Comparison of ENCODE assay signal across 26 cellular contexts in the genomic region with DNA sequence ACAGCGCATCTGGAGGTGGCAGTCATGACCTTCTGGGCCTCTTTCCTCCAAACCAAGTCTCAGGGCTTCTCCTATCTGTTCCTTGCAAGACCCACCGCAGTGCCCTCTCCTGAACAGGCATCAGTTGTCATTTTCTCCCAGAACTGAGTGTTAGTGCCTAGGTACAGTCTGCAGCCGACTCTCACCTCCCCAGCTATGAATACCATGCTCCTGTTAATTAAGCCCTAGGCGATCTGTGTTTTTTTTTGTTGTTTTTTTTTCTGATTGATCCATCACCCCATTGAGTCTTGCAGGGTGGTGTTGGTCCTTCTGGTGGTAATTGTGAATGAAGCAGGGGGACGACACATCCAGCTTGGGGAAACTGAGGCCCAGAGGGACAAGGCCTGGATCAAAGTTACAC. TPM values are rescaled to one million over a fixed set of nuclear protein-coding genes. Genes with fewer than 3 reads are reported as not detected.
DNase-seq lines count a peak whose midpoint lies in the region; ATAC-seq, FAIRE-seq and TF ChIP-seq lines count a peak whose summit lies in the region.
"Had no signal": no experiment of that assay in that cellular context is flagged by ENCODE, and none has a peak within 500 bp of the region (broad histone marks: within the 10 kb centered on the region; RNA-seq: fewer than 3 reads in every experiment).

No MANE protein-coding gene starts in this region.

- H2BK15ac ChIP-seq in H1 (ENCODE audit: low read length) = no peak overlapping the region

- intact Hi-C loops in natural killer cell (cut with micrococcal nuclease) = no loop called here

- no peak overlapping the region for H2BK20ac ChIP-seq in H1 (ENCODE audit: low read length)

- no peak for TF ChIP-seq RAD21 in H1 (IDR thresholded peaks at IDR 0.05 in 1 of 2, conservative IDR thresholded peaks at IDR 0.05 in 1 of 2; ENCODE audit: low read depth in 2 of 2, low read length in 2 of 2)

- H3K79me1 ChIP-seq in H1 (ENCODE audit: low read depth, low read length) = no peaks in the 10 kb centered on the region

- H4K20me1 ChIP-seq in H1 (replicated peaks in 1 of 2; ENCODE audit: control insufficient read depth in 1 of 2, insufficient read depth in 2 of 2, low read length in 2 of 2) = no peaks in the 10 kb centered on the region
- no peaks in the 10 kb centered on the region for H4K20me1 ChIP-seq in neural progenitor cell (ENCODE audit: low read depth)

- H3K9me3 ChIP-seq in SJSA1 (replicated peaks) (no peaks in the 10 kb centered on the region), H1 (ENCODE audit: insufficient read depth in 2 of 2, low read depth in 1 of 2, low read length in 1 of 2) (no peaks in the 10 kb centered on the region), neural progenitor cell (ENCODE audit: low read depth) (no peaks in the 10 kb centered on the region), tibial nerve (no peaks in the 10 kb centered on the region)
- H3K9me3 ChIP-seq: body of pancreas had no signal

- H3K4me1 ChIP-seq in SJSA1 (replicated peaks) = peaks cover 41% of the 10 kb centered on the region
- peaks cover 0 to 9% (median 3%) of the 10 kb centered on the region in 4 experiments; a peak in 4 of 7 replicates for H3K4me1 ChIP-seq in H1 (replicated peaks in 1 of 4; ENCODE audit: control insufficient read depth in 3 of 4, insufficient read depth in 4 of 4, low read length in 3 of 4)
- peaks cover 38% of the 10 kb centered on the region for H3K4me1 ChIP-seq in neural progenitor cell
- H3K4me1 ChIP-seq in tibial nerve = peaks cover 0 to 54% (median 29%) of the 10 kb centered on the region in 4 donors

- H3K36me3 Mint-ChIP-seq in neural progenitor cell = no peaks in the 10 kb centered on the region
- H3K36me3 Mint-ChIP-seq in natural killer cell = no peaks in the 10 kb centered on the region
- H3K36me3 Mint-ChIP-seq: CD4-positive, alpha-beta memory T cell had no signal

- H3K27ac ChIP-seq in SJSA1 (peak overlapping the region; percentile 85), H1 (ENCODE audit: low read depth, low read length) (no peak overlapping the region), neural progenitor cell (no peak overlapping the region), tibial nerve (peak overlapping the region; percentile 63 to 73 (median 66))

- H3K9me3 Mint-ChIP-seq in neural progenitor cell (no peaks in the 10 kb centered on the region), natural killer cell (no peaks in the 10 kb centered on the region)
- H3K9me3 Mint-ChIP-seq: activated B cell treated with CpG ODN at 0.5 μM for 24 hours; CD4-positive, alpha-beta memory T cell; neural crest cell; stimulated activated naive CD8-positive, alpha-beta T cell treated with anti-CD3 and anti-CD28 coated beads, Interleukin-15, Interleukin-2, amounts not matched to agents 100 ng/mL and 50 ng/mL, for 24 hours had no signal

- H4K5ac ChIP-seq in H1 (ENCODE audit: insufficient read length, low read depth, low read length) = no peak overlapping the region

- CTCF ChIA-PET in H1 (lab: Charles Lee; ENCODE audit: partially characterized antibody) = interaction anchor here (1.7 to 8.3 kb wide), 2 partner anchors 15 to 262 kb away, joined by 5 to 60 read pairs; no protein-coding TSS in a partner anchor

- H3K4me3 ChIP-seq in SJSA1 (no peak overlapping the region), H1 (ENCODE audit: extremely low read depth in 1 of 4, insufficient read depth in 2 of 4, low read depth in 3 of 4, low read length in 4 of 4) (no peak overlapping the region), neural progenitor cell (no peak overlapping the region), tibial nerve (no peak overlapping the region)
- H3K4me3 ChIP-seq: body of pancreas had no signal

- 0 out of 2 replicates have a peak overlapping the region, but pooled peaks have one; percentile 24 for H2AK5ac ChIP-seq in H1 (ENCODE audit: low read depth, low read length)

- H3K4me3 Mint-ChIP-seq in neural progenitor cell (no peak overlapping the region), natural killer cell (no peak overlapping the region)
- H3K4me3 Mint-ChIP-seq: activated B cell treated with CpG ODN at 0.5 μM for 24 hours; CD4-positive, alpha-beta memory T cell; H9; neural crest cell; stimulated activated naive CD8-positive, alpha-beta T cell treated with anti-CD3 and anti-CD28 coated beads, Interleukin-15, Interleukin-2, amounts not matched to agents 100 ng/mL and 50 ng/mL, for 24 hours had no signal

- no peak overlapping the region for H2BK120ac ChIP-seq in H1 (replicated peaks; ENCODE audit: low read depth, low read length)

- H2AFZ ChIP-seq in H1 (ENCODE audit: low read length) (no peak overlapping the region), neural progenitor cell (replicated peaks) (no peak overlapping the region)

- H3K4me2 ChIP-seq in H1 (ENCODE audit: insufficient read depth in 1 of 2, low read depth in 2 of 2, low read length in 2 of 2) (no peak overlapping the region), neural progenitor cell (no peak overlapping the region)

- POLR2A ChIA-PET in H1 (lab: Charles Lee; ENCODE audit: partially characterized antibody) = no interaction called here

- H3K79me2 ChIP-seq in H1 (ENCODE audit: control insufficient read depth in 1 of 2, insufficient read depth in 2 of 2, low read length in 2 of 2) = no peaks in the 10 kb centered on the region
- H3K79me2 ChIP-seq in neural progenitor cell (ENCODE audit: low read depth) = no peaks in the 10 kb centered on the region

- H3K27me3 Mint-ChIP-seq in neural progenitor cell (ENCODE audit: insufficient read depth, low read depth) = peaks cover 18% of the 10 kb centered on the region
- peaks cover 6 to 18% of the 10 kb centered on the region in 2 donors for H3K27me3 Mint-ChIP-seq in natural killer cell (ENCODE audit: low read depth in 2 of 2)

- ATAC-seq in natural killer cell = no peak

- no peak overlapping the region for H3K14ac ChIP-seq in H1 (ENCODE audit: insufficient read length)

- no peak for DNase-seq in SJSA1 (ENCODE audit: low read depth in 1 of 2, low spot score in 2 of 2)
- no peak for DNase-seq in H1 (ENCODE audit: low read depth in 1 of 2, low spot score in 2 of 2)
- DNase-seq in neural progenitor cell (ENCODE audit: low spot score) = no peak
- DNase-seq in tibial nerve (ENCODE audit: low spot score in 2 of 2) = no peak
- DNase-seq in Kasumi-1 (lab: John Stamatoyannopoulos, UW) = no peak
- DNase-seq in natural killer cell = no peak
- DNase-seq in activated effector memory CD4-positive, alpha-beta T cell treated with anti-CD3 and anti-CD28 coated beads, Interleukin-2, amount 50 U/mL, for 16 hours = no peak
- DNase-seq: activated B cell treated with CpG ODN at 0.5 μM for 24 hours; activated CD4-positive, alpha-beta T cell treated with anti-CD3 and anti-CD28 coated beads, Interleukin-2, amount 50 U/mL, for 48 hours; activated CD8-positive, alpha-beta memory T cell treated with anti-CD3 and anti-CD28 coated beads, Interleukin-2, amount 50 U/mL, for 48 hours; CD4-positive, alpha-beta memory T cell; H9; KG1; MV-4-11; NCI-H1694 treated with DMSO at 0.1 percent for 48 hours; NCI-H526; RPMI8226; stimulated activated CD4-positive, alpha-beta T cell treated with anti-CD3 and anti-CD28 coated beads, Interleukin-12 subunit alpha, Interleukin-12 subunit beta, amount 100 ng/mL, for 4 hours; stimulated activated CD4-positive, alpha-beta T cell treated with anti-CD3 and anti-CD28 coated beads, Interleukin-4, amount 100 ng/mL, for 4 hours had no signal

- no peak overlapping the region for H3K18ac ChIP-seq in H1 (ENCODE audit: extremely low read depth, low read length)

- H3K4ac ChIP-seq in H1 (replicated peaks; ENCODE audit: insufficient read length, low read depth, low read length) = no peak overlapping the region

- no peaks in the 10 kb centered on the region for H3K27me3 ChIP-seq in SJSA1 (replicated peaks)
- H3K27me3 ChIP-seq in H1 (replicated peaks in 1 of 4; ENCODE audit: control insufficient read depth in 3 of 4, extremely low read depth in 1 of 4, insufficient read depth in 3 of 4, low read length in 3 of 4) = peaks cover 0 to 2% (median under 1%) of the 10 kb centered on the region in 4 experiments; a peak in 2 of 7 replicates
- no peaks in the 10 kb centered on the region for H3K27me3 ChIP-seq in neural progenitor cell
- H3K27me3 ChIP-seq in tibial nerve = no peaks in the 10 kb centered on the region
- H3K27me3 ChIP-seq: body of pancreas had no signal

- peaks cover 61% of the 10 kb centered on the region for H3K4me1 Mint-ChIP-seq in neural progenitor cell
- peaks cover 0 to 9% of the 10 kb centered on the region in 2 donors for H3K4me1 Mint-ChIP-seq in natural killer cell
- H3K4me1 Mint-ChIP-seq: activated B cell treated with CpG ODN at 0.5 μM for 24 hours; CD4-positive, alpha-beta memory T cell had no signal

- FAIRE-seq in H1 (lab: Jason Lieb, UNC) = no peak
- FAIRE-seq: colon, G401.6, urothelium cell line had no signal

- peaks cover 13% of the 10 kb centered on the region for H3F3A ChIP-seq in neural progenitor cell (ENCODE audit: low read depth)

- H2BK5ac ChIP-seq in H1 (ENCODE audit: low read depth, low read length) = no peak overlapping the region

- H3K27ac Mint-ChIP-seq in neural progenitor cell (peak overlapping the region; percentile 54), natural killer cell (no peak overlapping the region)
- H3K27ac Mint-ChIP-seq: activated B cell treated with CpG ODN at 0.5 μM for 24 hours; CD4-positive, alpha-beta memory T cell; H9; stimulated activated naive CD8-positive, alpha-beta T cell treated with anti-CD3 and anti-CD28 coated beads, Interleukin-15, Interleukin-2, amounts not matched to agents 100 ng/mL and 50 ng/mL, for 24 hours had no signal

- H3K36me3 ChIP-seq in SJSA1 (no peaks in the 10 kb centered on the region), H1 (ENCODE audit: control insufficient read depth in 2 of 4, insufficient read depth in 4 of 4, low read length in 3 of 4) (no peaks in the 10 kb centered on the region), neural progenitor cell (no peaks in the 10 kb centered on the region), tibial nerve (no peaks in the 10 kb centered on the region)

- 92% methylated on average over 5 of the region's 5 CpGs; no CpG with 5 or more reads in 1 of the 2 experiments for WGBS in H1 (ENCODE audit: extremely low coverage in 1 of 2, insufficient coverage in 1 of 2, insufficient read length in 1 of 2, insufficient replicate concordance in 2 of 2, low coverage in 1 of 2, low lambda C conversion rate in 2 of 2, missing lambda C conversion rate in 1 of 2), 2 experiments
- 83 to 92% methylated on average over 5 of the region's 5 CpGs for WGBS in tibial nerve, 2 donors

- no peak overlapping the region for H3K9ac ChIP-seq in H1 (replicated peaks in 1 of 4; ENCODE audit: extremely low read depth in 1 of 4, low read depth in 3 of 4, low read length in 3 of 4)
- H3K9ac ChIP-seq in neural progenitor cell = no peak overlapping the region

- no peak overlapping the region for H4K8ac ChIP-seq in H1 (ENCODE audit: extremely low read depth, insufficient read depth, low read length)

- H3K23ac ChIP-seq in H1 (ENCODE audit: insufficient read length) = no peak overlapping the region

- H4K91ac ChIP-seq in H1 (replicated peaks; ENCODE audit: insufficient read length, low read length) = no peak overlapping the region

- no peak for TF ChIP-seq EP300 in H1 (IDR thresholded peaks at IDR 0.05; ENCODE audit: borderline replicate concordance in 1 of 2, low read depth in 2 of 2, low read length in 2 of 2)
- TF ChIP-seq EP300 in tibial nerve (IDR thresholded peaks at IDR 0.05) = no peak

- TF ChIP-seq CTCF in H1 (IDR thresholded peaks at IDR 0.05; ENCODE audit: control extremely low read depth in 1 of 3, insufficient read depth in 1 of 3, low read depth in 1 of 3, low read length in 3 of 3) (no peak), neural progenitor cell (IDR thresholded peaks at IDR 0.05) (no peak), tibial nerve (IDR thresholded peaks at IDR 0.05) (no peak), natural killer cell (IDR thresholded peaks at IDR 0.05) (no peak)

- no peak overlapping the region for H2BK12ac ChIP-seq in H1 (ENCODE audit: low read depth, low read length)

- TF ChIP-seq POLR2A in H1 (IDR thresholded peaks at IDR 0.05; ENCODE audit: control extremely low read depth in 1 of 2, low read depth in 2 of 2, low read length in 2 of 2) (no peak), tibial nerve (IDR thresholded peaks at IDR 0.05) (no peak)

- H3K56ac ChIP-seq in H1 (replicated peaks; ENCODE audit: insufficient read length, low read depth, low read length) = no peak overlapping the region

- H3K23me2 ChIP-seq in H1 (ENCODE audit: low read depth, low read length) = no peaks in the 10 kb centered on the region

RNA-seq across cellular contexts. Expression of a gene that starts 47.5 kb away (rescaled TPM):
- not detected in 2 replicates for total RNA-seq in SJSA1 (2014; rRNA removed; shearing (Covaris generic))
- 0.42 and 1.3 TPM in 2 replicates for total RNA-seq in H1 (2021; fragmentation: NEBNext Ultra II Directional; extraction: Animal tissue kit (Norgen Biotek cat#: 25700))
- polyA plus RNA-seq in H1 (2011; rRNA removed) = 2.4 and 7.1 TPM in 2 replicates
- 2.2 TPM for polyA plus RNA-seq in H1 (2011; cell fraction: cytosol; rRNA removed)
- 5.4 TPM for polyA plus RNA-seq in H1 (2011; cell fraction: nucleus; rRNA removed)
- polyA plus RNA-seq in H1 (2012, experiment 1 of 2) = 2.2 to 3.6 TPM (median 3.3 TPM) in 4 replicates
- polyA plus RNA-seq in H1 (2012, experiment 2 of 2) = 3.7 TPM
- polyA plus RNA-seq in H1 (2013, experiment 1 of 2) = 0.93 TPM
- polyA plus RNA-seq in H1 (2013, experiment 2 of 2) = 0.98 TPM
- 0.51 and 1.1 TPM in 2 replicates for polyA minus RNA-seq in H1 (2011; rRNA and poly(A)+ RNA removed)
- polyA minus RNA-seq in H1 (2011; cell fraction: cytosol; rRNA and poly(A)+ RNA removed) = 2.1 TPM
- polyA minus RNA-seq in H1 (2011; cell fraction: nucleus; rRNA and poly(A)+ RNA removed) = 0.80 TPM
- 312 and 1,018 TPM in 2 replicates for total RNA-seq in neural progenitor cell (ENCODE audit: low replicate concordance)
- not detected for total RNA-seq in tibial nerve
- total RNA-seq in natural killer cell = not detected
- total RNA-seq: activated B cell treated with CpG ODN at 0.5 μM for 24 hours; CD4-positive, alpha-beta memory T cell; mesenteric fat pad had no signal
- polyA plus RNA-seq: CD4-positive, alpha-beta memory T cell had no signal

Comparison
In these comparisons a context has a peak if more than half of its experiments do, and no peak if none do; other contexts are left out.
1. H3K27ac ChIP-seq: peak in SJSA1 (single experiment) and tibial nerve (4 of 4); none in H1 (single experiment) and neural progenitor cell (single experiment).
2. RNA of a gene that starts 47.5 kb away (total RNA-seq): 312 to 1,018 TPM in neural progenitor cell; 0.42 to 1.3 TPM in H1, not detected in SJSA1, not detected in tibial nerve and not detected in natural killer cell; every median in the first group is over 100 times any median in the second.